In genomic region chrX:11188664-11189063, GRCh38 we compare ENCODE assay signal across 15 cellular contexts.
DNase-seq lines count a peak whose midpoint lies in the region; ATAC-seq and TF ChIP-seq lines count a peak whose summit lies in the region.
"Had no signal": no experiment of that assay in that cellular context is flagged by ENCODE, and none has a peak within 500 bp of the region (broad histone marks: within the 10 kb centered on the region; RNA-seq: fewer than 3 reads in every experiment).

No MANE protein-coding gene starts in this region.

- H3K4me1 Mint-ChIP-seq in HFFc6 (ENCODE audit: low read depth), result peaks cover 36% of the 10 kb centered on the region
- H3K4me1 Mint-ChIP-seq in activated naive CD8-positive, alpha-beta T cell treated with anti-CD3 and anti-CD28 coated beads, Interleukin-2, amount 50 U/mL, for 24 hours, result no peaks in the 10 kb centered on the region
- H3K4me1 Mint-ChIP-seq: endodermal cell; stimulated activated effector memory CD8-positive, alpha-beta T cell treated with anti-CD3 and anti-CD28 coated beads, Interleukin-12 subunit alpha, Interleukin-12 subunit beta, amount 100 ng/mL, for 72 hours had no signal

- H3K56ac ChIP-seq in mesendoderm (ENCODE audit: low read length), result no peak overlapping the region

- no peaks in the 10 kb centered on the region for H3K9me3 ChIP-seq in left lung
- H3K9me3 ChIP-seq: heart right ventricle had no signal

- H3K23ac ChIP-seq in mesendoderm (ENCODE audit: low read length), result no peak overlapping the region

- H3K27me3 Mint-ChIP-seq in HFFc6 (ENCODE audit: insufficient read depth), result no peaks in the 10 kb centered on the region
- H3K27me3 Mint-ChIP-seq in activated naive CD8-positive, alpha-beta T cell treated with anti-CD3 and anti-CD28 coated beads, Interleukin-2, amount 50 U/mL, for 24 hours, result no peaks in the 10 kb centered on the region

- H3K9me3 Mint-ChIP-seq in HFFc6, result no peaks in the 10 kb centered on the region
- H3K9me3 Mint-ChIP-seq in activated naive CD8-positive, alpha-beta T cell treated with anti-CD3 and anti-CD28 coated beads, Interleukin-2, amount 50 U/mL, for 24 hours, result no peaks in the 10 kb centered on the region
- H3K9me3 Mint-ChIP-seq: stimulated activated effector memory CD8-positive, alpha-beta T cell treated with anti-CD3 and anti-CD28 coated beads, Interleukin-12 subunit alpha, Interleukin-12 subunit beta, amount 100 ng/mL, for 72 hours had no signal

- no peaks in the 10 kb centered on the region for H3K79me2 ChIP-seq in mesendoderm (ENCODE audit: control insufficient read depth, insufficient read depth, low read length)

- no peak overlapping the region for H3K4me2 ChIP-seq in mesendoderm (ENCODE audit: low read length)

- no peak overlapping the region for H3K18ac ChIP-seq in mesendoderm (ENCODE audit: low read length)

- H3K4me3 ChIP-seq in left lung (no peak overlapping the region), mesendoderm (ENCODE audit: low read length) (no peak overlapping the region)
- H3K4me3 ChIP-seq: heart right ventricle had no signal

- H3K4ac ChIP-seq in mesendoderm (ENCODE audit: low read depth, low read length), result no peak overlapping the region

- H4K5ac ChIP-seq in mesendoderm (ENCODE audit: low read length), result no peak overlapping the region

- H3K36me3 ChIP-seq in left lung (no peaks in the 10 kb centered on the region), mesendoderm (ENCODE audit: control insufficient read depth, insufficient read depth, low read length) (no peaks in the 10 kb centered on the region)

- no peaks in the 10 kb centered on the region for H3K36me3 Mint-ChIP-seq in HFFc6 (ENCODE audit: low read depth)
- no peaks in the 10 kb centered on the region for H3K36me3 Mint-ChIP-seq in activated naive CD8-positive, alpha-beta T cell treated with anti-CD3 and anti-CD28 coated beads, Interleukin-2, amount 50 U/mL, for 24 hours (ENCODE audit: low read depth)
- H3K36me3 Mint-ChIP-seq: stimulated activated effector memory CD8-positive, alpha-beta T cell treated with anti-CD3 and anti-CD28 coated beads, Interleukin-12 subunit alpha, Interleukin-12 subunit beta, amount 100 ng/mL, for 72 hours had no signal

- no peak overlapping the region for H3K9ac ChIP-seq in mesendoderm (ENCODE audit: low read length)

- H3K4me1 ChIP-seq in foreskin keratinocyte (peaks cover 11% of the 10 kb centered on the region), left lung (no peaks in the 10 kb centered on the region), mesendoderm (ENCODE audit: control insufficient read depth, low read depth, low read length) (no peaks in the 10 kb centered on the region)

- TF ChIP-seq CTCF in HFFc6 (IDR thresholded peaks at IDR 0.05), result no peak
- no peak for TF ChIP-seq CTCF in foreskin keratinocyte (conservative IDR thresholded peaks at IDR 0.05)
- no peak for TF ChIP-seq CTCF in left lung (IDR thresholded peaks at IDR 0.05)

- H2BK120ac ChIP-seq in mesendoderm (ENCODE audit: low read depth, low read length), result no peak overlapping the region

- no peak overlapping the region for H4K8ac ChIP-seq in mesendoderm (ENCODE audit: low read depth, low read length)

- WGBS in mesendoderm (ENCODE audit: extremely low coverage, insufficient coverage, low lambda C conversion rate), result no CpG with 5 or more reads among the region's 7 CpGs

- DNase-seq in Daoy (ENCODE audit: low read depth) (peak; percentile 19), HFFc6 (peak; percentile 70), T1000 (lab: John Stamatoyannopoulos, UW) (peak; percentile 20), foreskin keratinocyte (peak; percentile 61 to 71), left lung (no peak), Ammon's horn (ENCODE audit: low spot score) (no peak), mesendoderm (no peak)
- DNase-seq in activated naive CD8-positive, alpha-beta T cell treated with anti-CD3 and anti-CD28 coated beads, Interleukin-2, amount 50 U/mL, for 24 hours, result no peak
- DNase-seq: endodermal cell; heart right ventricle; left cardiac atrium; stimulated activated CD4-positive, alpha-beta T cell treated with anti-CD3 and anti-CD28 coated beads, Interleukin-2, amount 100 ng/mL, for 48 hours had no signal

- H2BK5ac ChIP-seq in mesendoderm (ENCODE audit: low read length), result no peak overlapping the region

- H2AK5ac ChIP-seq in mesendoderm (ENCODE audit: low read length), result no peak overlapping the region

- peak; percentile 93 for ATAC-seq in foreskin keratinocyte
- ATAC-seq in activated naive CD8-positive, alpha-beta T cell treated with anti-CD3 and anti-CD28 coated beads, Interleukin-2, amount 50 U/mL, for 24 hours, result no peak
- ATAC-seq in left lung, result no peak
- ATAC-seq: heart right ventricle; left cardiac atrium; Right ventricle myocardium inferior; stimulated activated effector memory CD8-positive, alpha-beta T cell treated with anti-CD3 and anti-CD28 coated beads, Interleukin-12 subunit alpha, Interleukin-12 subunit beta, amount 100 ng/mL, for 72 hours had no signal

- peak overlapping the region; percentile 56 for H3K27ac Mint-ChIP-seq in HFFc6
- no peak overlapping the region for H3K27ac Mint-ChIP-seq in activated naive CD8-positive, alpha-beta T cell treated with anti-CD3 and anti-CD28 coated beads, Interleukin-2, amount 50 U/mL, for 24 hours
- H3K27ac Mint-ChIP-seq: endodermal cell; stimulated activated effector memory CD8-positive, alpha-beta T cell treated with anti-CD3 and anti-CD28 coated beads, Interleukin-12 subunit alpha, Interleukin-12 subunit beta, amount 100 ng/mL, for 72 hours had no signal

- H2BK15ac ChIP-seq in mesendoderm (replicated peaks; ENCODE audit: low read depth), result no peak overlapping the region

- peak overlapping the region; percentile 31 for H3K27ac ChIP-seq in foreskin keratinocyte
- no peak overlapping the region for H3K27ac ChIP-seq in left lung
- H3K27ac ChIP-seq in mesendoderm (ENCODE audit: low read depth, low read length), result no peak overlapping the region
- H3K27ac ChIP-seq: C4-2B, heart right ventricle had no signal

- no peaks in the 10 kb centered on the region for H3K79me1 ChIP-seq in mesendoderm (ENCODE audit: low read length)

- intact Hi-C loops in left lung (cut with DNase I), result no loop called here

- no peak overlapping the region for H3K4me3 Mint-ChIP-seq in HFFc6
- no peak overlapping the region for H3K4me3 Mint-ChIP-seq in activated naive CD8-positive, alpha-beta T cell treated with anti-CD3 and anti-CD28 coated beads, Interleukin-2, amount 50 U/mL, for 24 hours
- H3K4me3 Mint-ChIP-seq: endodermal cell; stimulated activated effector memory CD8-positive, alpha-beta T cell treated with anti-CD3 and anti-CD28 coated beads, Interleukin-12 subunit alpha, Interleukin-12 subunit beta, amount 100 ng/mL, for 72 hours had no signal

- H3K27me3 ChIP-seq in foreskin keratinocyte, result no peaks in the 10 kb centered on the region
- no peaks in the 10 kb centered on the region for H3K27me3 ChIP-seq in left lung
- no peaks in the 10 kb centered on the region for H3K27me3 ChIP-seq in mesendoderm (ENCODE audit: insufficient read depth, low read length, poor library complexity)

Comparison
In these comparisons a context has a peak if more than half of its experiments do, and no peak if none do; other contexts are left out.
1. DNase-seq: peak in Daoy (single experiment), HFFc6 (single experiment), T1000 (single experiment) and foreskin keratinocyte (2 of 2); none in activated naive CD8-positive, alpha-beta T cell treated with anti-CD3 and anti-CD28 coated beads, Interleukin-2, amount 50 U/mL, for 24 hours (single experiment), left lung (0 of 2), Ammon's horn (single experiment) and mesendoderm (single experiment).